ENCODE assay signal across 10 cellular contexts in genomic region chr19:45883881-45884681, GRCh38. TPM values are rescaled to one million over a fixed set of nuclear protein-coding genes. Genes with fewer than 3 reads are reported as not detected.
DNase-seq lines count a peak whose midpoint lies in the region; ATAC-seq, FAIRE-seq and TF ChIP-seq lines count a peak whose summit lies in the region.
"Had no signal": no experiment of that assay in that cellular context is flagged by ENCODE, and none has a peak within 500 bp of the region (broad histone marks: within the 10 kb centered on the region; RNA-seq: fewer than 3 reads in every experiment).

No MANE protein-coding gene starts in this region.

- in situ Hi-C loops in GM12878 (cut with MboI) = no loop called here

- H3K4me3 ChIP-seq in HCT116 (replicated peaks in 1 of 2; ENCODE audit: low read depth in 1 of 2, low read length in 2 of 2) = no peak overlapping the region
- 0 out of 2 replicates have a peak overlapping the region, but pooled peaks have one; percentile 49 for H3K4me3 ChIP-seq in GM12878

- peaks cover 18 to 33% (median 22%) of the 10 kb centered on the region in 3 donors for H3K4me1 Mint-ChIP-seq in naive B cell

- CTCF ChIA-PET in HCT116 (lab: Charles Lee) (no interaction called here), GM12878 (lab: Yijun Ruan, JAX) (interaction anchor here (1.2 to 9.1 kb wide), 5 partner anchors 19 to 144 kb away, joined by 3 to 194 read pairs (median 6); partner anchors contain the start of genes FOXA3 and SYMPK)

- 87% methylated on average over 43 of the region's 57 CpGs for WGBS in GM12878 (ENCODE audit: insufficient coverage, insufficient replicate concordance, low lambda C conversion rate, missing lambda C conversion rate)

- H3K9ac ChIP-seq in HCT116 (ENCODE audit: low read length) (no peak overlapping the region), GM12878 (ENCODE audit: control insufficient read depth, insufficient read depth, low read length) (no peak overlapping the region)

- BruUV-seq in HCT116 (replicated peaks; lab: Mats Ljungman, UMichigan) (no TSS peak), GM12878 (replicated peaks; lab: Mats Ljungman, UMichigan) (no TSS peak)

- no peak for TF ChIP-seq EP300 in GM12878 (IDR thresholded peaks at IDR 0.05; ENCODE audit: borderline replicate concordance in 1 of 2, control insufficient read depth in 1 of 2, low read depth in 2 of 2, low read length in 2 of 2)

- peak overlapping the region in 7 of 8 donors; percentile 29 to 88 (median 82) for H3K4me3 Mint-ChIP-seq in naive B cell

- no peaks in the 10 kb centered on the region for H3K36me3 ChIP-seq in HCT116 (ENCODE audit: control insufficient read depth in 1 of 2, insufficient read depth in 2 of 2, low read length in 2 of 2)
- peaks cover 0 to 1% of the 10 kb centered on the region in 2 experiments; a peak in 1 of 4 replicates for H3K36me3 ChIP-seq in GM12878 (ENCODE audit: control insufficient read depth in 2 of 2, insufficient read depth in 2 of 2, low read length in 1 of 2)

- peaks cover 0 to 7% of the 10 kb centered on the region in 2 donors for H3K36me3 Mint-ChIP-seq in naive B cell

- TF ChIP-seq CTCF in 22Rv1 (IDR thresholded peaks at IDR 0.05) (no peak), HCT116 (IDR thresholded peaks at IDR 0.05 in 2 of 3, conservative IDR thresholded peaks at IDR 0.05 in 1 of 3; ENCODE audit: borderline replicate concordance in 1 of 3, insufficient read depth in 1 of 3, low read depth in 2 of 3, low read length in 2 of 3) (no peak), GM12878 (IDR thresholded peaks at IDR 0.05 in 2 of 3, conservative IDR thresholded peaks at IDR 0.05 in 1 of 3; ENCODE audit: control insufficient read depth in 2 of 3, extremely low read depth in 1 of 3, insufficient read depth in 1 of 3, low read depth in 3 of 3, low read length in 3 of 3) (no peak)

- no peak overlapping the region for H2AFZ ChIP-seq in HCT116 (ENCODE audit: low read depth, low read length, poor library complexity, severe bottlenecking)
- no peak overlapping the region for H2AFZ ChIP-seq in GM12878 (ENCODE audit: control insufficient read depth, low read depth, low read length)

- H3K79me2 ChIP-seq in HCT116 (ENCODE audit: insufficient read depth, low read length) (peaks cover 15% of the 10 kb centered on the region), GM12878 (ENCODE audit: control insufficient read depth, insufficient read depth, low read length) (peaks cover 10% of the 10 kb centered on the region)

- TF ChIP-seq POLR2A in HCT116 (IDR thresholded peaks at IDR 0.05; ENCODE audit: borderline replicate concordance, extremely low read depth, insufficient read depth, insufficient read length) (no peak), GM12878 (IDR thresholded peaks at IDR 0.05; ENCODE audit: low read depth, low read length) (peak; percentile 16; the same call in 1 of the 2 replicates)

- no peak overlapping the region for H3K27ac Mint-ChIP-seq in naive B cell

- H3K4me2 ChIP-seq in HCT116 (ENCODE audit: low read length) = peak overlapping the region; percentile 89
- H3K4me2 ChIP-seq in GM12878 (ENCODE audit: control insufficient read depth, insufficient read depth) = peak overlapping the region; percentile 98

- H3K27me3 Mint-ChIP-seq in naive B cell = peaks cover under 1 to 15% (median 3%) of the 10 kb centered on the region in 3 donors

- POLR2A ChIA-PET in HCT116 (lab: Charles Lee) (no interaction called here), GM12878 (lab: Charles Lee) (interaction anchor here (0.6 to 9.0 kb wide), 2 partner anchors 19 to 20 kb away, joined by 3 to 178 read pairs; partner anchors contain the start of genes FOXA3 and SYMPK)

- TF ChIP-seq RAD21 in HCT116 (IDR thresholded peaks at IDR 0.05; ENCODE audit: low read depth) (no peak), GM12878 (IDR thresholded peaks at IDR 0.05; ENCODE audit: insufficient read depth, low read depth, low read length) (no peak)

- no peaks in the 10 kb centered on the region for H3K9me3 Mint-ChIP-seq in naive B cell

- intact Hi-C loops in HCT116 (cut with micrococcal nuclease) (loop anchor here (1.0 kb wide), 2 partner anchors 20 to 67 kb away; partner anchors contain the start of gene FOXA3), GM12878 (cut with micrococcal nuclease; ENCODE audit: unreplicated experiment) (loop anchor here (1.0 kb wide), 1 partner anchor 67 kb away; no protein-coding TSS in a partner anchor)

- H4K20me1 ChIP-seq in HCT116 (ENCODE audit: insufficient read depth) (no peaks in the 10 kb centered on the region), GM12878 (ENCODE audit: control insufficient read depth, insufficient read depth) (no peaks in the 10 kb centered on the region)

- RAD21 ChIA-PET in HCT116 (lab: Charles Lee; ENCODE audit: low non-redundant PET in 1 of 2, low total read pairs in 2 of 2, uncharacterized antibody in 2 of 2, unreplicated experiment in 2 of 2) (no interaction called here), GM12878 (lab: Charles Lee; ENCODE audit: unreplicated experiment) (interaction anchor here (7.6 kb wide), 1 partner anchor 19 kb away, joined by 159 read pairs; the partner anchor contains the start of genes FOXA3 and SYMPK)

- SMC1A ChIA-PET in GM12878 (lab: Charles Lee; ENCODE audit: uncharacterized antibody, unreplicated experiment) = interaction anchor here (0.8 to 6.0 kb wide), 3 partner anchors 17 to 67 kb away, joined by 3 to 98 read pairs (median 9); partner anchors contain the start of genes FOXA3 and SYMPK

- no peaks in the 10 kb centered on the region for H3K9me3 ChIP-seq in HCT116 (ENCODE audit: control insufficient read depth in 1 of 2, insufficient read depth in 1 of 2, low read depth in 1 of 2, low read length in 2 of 2)
- H3K9me3 ChIP-seq in GM12878 (replicated peaks; ENCODE audit: control insufficient read depth, insufficient read depth, low read length) = no peaks in the 10 kb centered on the region

- H3K27ac ChIP-seq in 22Rv1 (peak overlapping the region; percentile 100), HCT116 (ENCODE audit: low read depth, low read length) (peak overlapping the region; percentile 91; the same call in 1 of the 2 replicates), GM12878 (ENCODE audit: control insufficient read depth, insufficient read depth) (no peak overlapping the region)

- H3K4me1 ChIP-seq in HCT116 (ENCODE audit: control insufficient read depth in 1 of 2, insufficient read depth in 2 of 2, low read length in 2 of 2) (peaks cover 21 to 47% of the 10 kb centered on the region in 2 experiments), GM12878 (ENCODE audit: control insufficient read depth, insufficient read depth, low read length) (peaks cover 26% of the 10 kb centered on the region)

- H3K9me2 ChIP-seq in HCT116 (ENCODE audit: insufficient read depth) = no peaks in the 10 kb centered on the region

- H3K27me3 ChIP-seq in HCT116 (ENCODE audit: insufficient read depth, low read length) (no peaks in the 10 kb centered on the region), GM12878 (replicated peaks in 1 of 2; ENCODE audit: control insufficient read depth in 2 of 2, insufficient read depth in 2 of 2, low read length in 1 of 2) (no peaks in the 10 kb centered on the region)

- DNase-seq in HCT116 (ENCODE audit: low read depth, low spot score) (no peak), GM12878 (ENCODE audit: low read depth, low spot score) (no peak), naive B cell (no peak), iPS-NIHi11 (ENCODE audit: low spot score) (no peak), NCI-H2029 (lab: John Stamatoyannopoulos, UW) (no peak), dedifferentiated amniotic fluid mesenchymal stem cell (ENCODE audit: extremely low spot score) (no peak), GM19238 (ENCODE audit: insufficient read length, low spot score) (no peak)

- no peak for ATAC-seq in HCT116
- ATAC-seq in GM12878 = no peak
- no peak for ATAC-seq in naive B cell (ENCODE audit: low read depth in 2 of 2)

- FAIRE-seq in GM12878 (lab: Jason Lieb, UNC) = no peak
- FAIRE-seq: colon, islet of Langerhans had no signal

RNA-seq across cellular contexts. Expression of gene IRF2BP1, which starts 1.9 kb away (rescaled TPM):
- total RNA-seq in HCT116 (2021; ENCODE audit: unreplicated experiment) = 33.9 TPM
- polyA plus RNA-seq in HCT116 (2012) = 18.9 and 19.0 TPM in 2 replicates
- total RNA-seq in GM12878 (2013; cell fraction: nucleolus; rRNA removed) = 15.6 and 16.9 TPM in 2 replicates
- 15.4 and 19.9 TPM in 2 replicates for total RNA-seq in GM12878 (2014; rRNA removed)
- total RNA-seq in GM12878 (2014; rRNA removed; fragmentation: Illumina TruSeq; extraction: Trizol) = 2.1 and 3.0 TPM in 2 replicates
- 23.1 and 24.4 TPM in 2 replicates for total RNA-seq in GM12878 (2021)
- 2.0 TPM for polyA plus RNA-seq in GM12878 (2011; ENCODE audit: low read depth)
- 0.76 and 1.9 TPM in 2 replicates for polyA plus RNA-seq in GM12878 (2011; rRNA removed)
- 3.1 and 6.3 TPM in 2 replicates for polyA plus RNA-seq in GM12878 (2011; cell fraction: cytosol; rRNA removed)
- 8.8 and 10.9 TPM in 2 replicates for polyA plus RNA-seq in GM12878 (2011; cell fraction: nucleus; rRNA removed)
- 5.4 and 7.5 TPM in 2 replicates for polyA plus RNA-seq in GM12878 (2012)
- 0.30 and 2.0 TPM in 2 replicates for polyA plus RNA-seq in GM12878 (2014; fragmentation: Illumina TruSeq; extraction: Trizol)
- under 1 TPM; 0.31 to 0.69 TPM for polyA plus RNA-seq in GM12878 (2014; fragmentation: Nextera tagmentation; extraction: Ambion mirVana)
- polyA plus RNA-seq in GM12878 (2014; rRNA removed) = 12.5 and 14.5 TPM in 2 replicates
- polyA plus RNA-seq in GM12878 (2016; fragmentation: Nextera tagmentation; extraction: Ambion mirVana) = 1 to 10 TPM; 5.8 to 7.9 TPM
- polyA minus RNA-seq in GM12878 (2011; rRNA and poly(A)+ RNA removed) = 2.2 and 5.3 TPM in 2 replicates
- polyA minus RNA-seq in GM12878 (2011; cell fraction: cytosol; rRNA and poly(A)+ RNA removed) = 5.0 and 5.5 TPM in 2 replicates
- 10.6 and 15.7 TPM in 2 replicates for polyA minus RNA-seq in GM12878 (2011; cell fraction: nucleus; rRNA and poly(A)+ RNA removed)
- polyA plus RNA-seq in naive B cell (ENCODE audit: low read depth in 6 of 6) = 10 to 100 TPM in 1 of 6 donors, 1 to 10 TPM in 5; 3.1 to 10.1 (median 5.9) TPM

RNA-seq across cellular contexts. Expression of gene MYPOP, which starts 18.3 kb away (rescaled TPM):
- 10.8 TPM for total RNA-seq in HCT116 (2021; ENCODE audit: unreplicated experiment)
- polyA plus RNA-seq in HCT116 (2012) = 4.9 and 5.7 TPM in 2 replicates
- total RNA-seq in GM12878 (2013; cell fraction: nucleolus; rRNA removed) = 4.3 and 5.0 TPM in 2 replicates
- 1.7 and 2.1 TPM in 2 replicates for total RNA-seq in GM12878 (2014; rRNA removed)
- 1.1 and 1.2 TPM in 2 replicates for total RNA-seq in GM12878 (2014; rRNA removed; fragmentation: Illumina TruSeq; extraction: Trizol)
- 9.4 TPM in 2 replicates for total RNA-seq in GM12878 (2021)
- polyA plus RNA-seq in GM12878 (2011; ENCODE audit: low read depth) = 0.52 TPM
- 0.52 and 1.1 TPM in 2 replicates for polyA plus RNA-seq in GM12878 (2011; rRNA removed)
- 2.0 and 2.4 TPM in 2 replicates for polyA plus RNA-seq in GM12878 (2011; cell fraction: cytosol; rRNA removed)
- polyA plus RNA-seq in GM12878 (2011; cell fraction: nucleus; rRNA removed) = 4.4 and 5.6 TPM in 2 replicates
- 3.8 and 4.8 TPM in 2 replicates for polyA plus RNA-seq in GM12878 (2012)
- polyA plus RNA-seq in GM12878 (2014; fragmentation: Illumina TruSeq; extraction: Trizol) = 0.92 and 2.3 TPM in 2 replicates
- 1 to 10 TPM in 1 of 2 experiments, under 1 TPM in 1; 0.47 to 1.7 TPM for polyA plus RNA-seq in GM12878 (2014; fragmentation: Nextera tagmentation; extraction: Ambion mirVana)
- polyA plus RNA-seq in GM12878 (2014; rRNA removed) = 4.6 and 5.8 TPM in 2 replicates
- polyA plus RNA-seq in GM12878 (2016; fragmentation: Nextera tagmentation; extraction: Ambion mirVana) = 1 to 10 TPM in 1 of 2 experiments, under 1 TPM in 1; 0.70 to 1.1 TPM
- polyA minus RNA-seq in GM12878 (2011; rRNA and poly(A)+ RNA removed) = 0.44 and 0.46 TPM in 2 replicates
- 1.2 TPM in 2 replicates for polyA minus RNA-seq in GM12878 (2011; cell fraction: cytosol; rRNA and poly(A)+ RNA removed)
- 1.2 and 2.5 TPM in 2 replicates for polyA minus RNA-seq in GM12878 (2011; cell fraction: nucleus; rRNA and poly(A)+ RNA removed)
- polyA plus RNA-seq in naive B cell (ENCODE audit: low read depth in 6 of 6) = under 1 TPM in 4 of 6 donors, not detected in 2; 0.15 to 0.30 (median 0.28) TPM

RNA-seq across cellular contexts. Expression of gene FOXA3, which starts 20.0 kb away (rescaled TPM):
- total RNA-seq in HCT116 (2021; ENCODE audit: unreplicated experiment) (5.8 TPM), GM12878 (2014; rRNA removed) (0.11 TPM in 2 replicates), GM12878 (2014; rRNA removed; fragmentation: Illumina TruSeq; extraction: Trizol) (0.09 TPM in 1 of 2 replicates, not detected in the other), GM12878 (2021) (0.31 TPM in 1 of 2 replicates, not detected in the other)
- polyA plus RNA-seq in HCT116 (2012) = 6.5 and 7.2 TPM in 2 replicates
- 0.44 TPM in 1 of 2 replicates, not detected in the other for total RNA-seq in GM12878 (2013; cell fraction: nucleolus; rRNA removed)
- not detected for polyA plus RNA-seq in GM12878 (2011; ENCODE audit: low read depth)
- polyA plus RNA-seq in GM12878 (2011; rRNA removed) (0.65 and 0.83 TPM in 2 replicates), GM12878 (2014; fragmentation: Illumina TruSeq; extraction: Trizol) (not detected in 2 replicates), GM12878 (2014; fragmentation: Nextera tagmentation; extraction: Ambion mirVana) (under 1 TPM in 1 of 2 experiments, not detected in 1; 0.04 TPM), GM12878 (2014; rRNA removed) (0.05 TPM in 2 replicates), GM12878 (2016; fragmentation: Nextera tagmentation; extraction: Ambion mirVana) (not detected), naive B cell (ENCODE audit: low read depth in 6 of 6) (not detected)
- 0.60 and 1.1 TPM in 2 replicates for polyA plus RNA-seq in GM12878 (2011; cell fraction: cytosol; rRNA removed)
- polyA plus RNA-seq in GM12878 (2011; cell fraction: nucleus; rRNA removed) = 0.37 and 0.78 TPM in 2 replicates
- polyA plus RNA-seq in GM12878 (2012) = 0.18 TPM in 1 of 2 replicates, not detected in the other
- polyA minus RNA-seq in GM12878 (2011; rRNA and poly(A)+ RNA removed) = 0.51 and 0.93 TPM in 2 replicates
- polyA minus RNA-seq in GM12878 (2011; cell fraction: cytosol; rRNA and poly(A)+ RNA removed) = 0.62 TPM in 1 of 2 replicates, not detected in the other
- polyA minus RNA-seq in GM12878 (2011; cell fraction: nucleus; rRNA and poly(A)+ RNA removed) = 0.67 TPM in 1 of 2 replicates, not detected in the other

RNA-seq across cellular contexts. Expression of gene SYMPK, which starts 21.1 kb away (rescaled TPM):
- total RNA-seq in HCT116 (2021; ENCODE audit: unreplicated experiment) (117 TPM), GM12878 (2014; rRNA removed) (41.3 and 51.1 TPM in 2 replicates), GM12878 (2014; rRNA removed; fragmentation: Illumina TruSeq; extraction: Trizol) (30.3 and 33.9 TPM in 2 replicates), GM12878 (2021) (107 and 109 TPM in 2 replicates)
- polyA plus RNA-seq in HCT116 (2012) = 97.3 and 102 TPM in 2 replicates
- 125 and 148 TPM in 2 replicates for total RNA-seq in GM12878 (2013; cell fraction: nucleolus; rRNA removed)
- 39.2 TPM for polyA plus RNA-seq in GM12878 (2011; ENCODE audit: low read depth)
- polyA plus RNA-seq in GM12878 (2011; rRNA removed) (65.6 and 105 TPM in 2 replicates), GM12878 (2014; fragmentation: Illumina TruSeq; extraction: Trizol) (46.5 and 72.4 TPM in 2 replicates), GM12878 (2014; fragmentation: Nextera tagmentation; extraction: Ambion mirVana) (under 1 TPM; 0.49 to 0.79 TPM), GM12878 (2014; rRNA removed) (88.0 and 99.6 TPM in 2 replicates), GM12878 (2016; fragmentation: Nextera tagmentation; extraction: Ambion mirVana) (10 to 100 TPM; 30.4 to 30.8 TPM), naive B cell (ENCODE audit: low read depth in 6 of 6) (10 to 100 TPM in 2 of 6 donors, 1 to 10 TPM in 4; 6.3 to 24.3 (median 9.0) TPM)
- 89.6 and 90.4 TPM in 2 replicates for polyA plus RNA-seq in GM12878 (2011; cell fraction: cytosol; rRNA removed)
- polyA plus RNA-seq in GM12878 (2011; cell fraction: nucleus; rRNA removed) = 259 and 261 TPM in 2 replicates
- 59.8 and 68.6 TPM in 2 replicates for polyA plus RNA-seq in GM12878 (2012)
- polyA minus RNA-seq in GM12878 (2011; rRNA and poly(A)+ RNA removed) = 126 and 141 TPM in 2 replicates
- polyA minus RNA-seq in GM12878 (2011; cell fraction: cytosol; rRNA and poly(A)+ RNA removed) = 41.4 and 56.8 TPM in 2 replicates
- 34.8 and 61.6 TPM in 2 replicates for polyA minus RNA-seq in GM12878 (2011; cell fraction: nucleus; rRNA and poly(A)+ RNA removed)

RNA-seq across cellular contexts. Expression of gene NANOS2, which starts 30.5 kb away (rescaled TPM):
- total RNA-seq in HCT116 (2021; ENCODE audit: unreplicated experiment) (not detected), GM12878 (2014; rRNA removed) (not detected in 2 replicates), GM12878 (2014; rRNA removed; fragmentation: Illumina TruSeq; extraction: Trizol) (not detected in 2 replicates), GM12878 (2021) (not detected in 2 replicates)
- polyA plus RNA-seq in HCT116 (2012) = not detected in 2 replicates
- not detected in 2 replicates for total RNA-seq in GM12878 (2013; cell fraction: nucleolus; rRNA removed)
- polyA plus RNA-seq in GM12878 (2011; ENCODE audit: low read depth) = not detected
- polyA plus RNA-seq in GM12878 (2011; rRNA removed) (not detected in 2 replicates), GM12878 (2014; fragmentation: Illumina TruSeq; extraction: Trizol) (not detected in 2 replicates), GM12878 (2014; fragmentation: Nextera tagmentation; extraction: Ambion mirVana) (not detected), GM12878 (2014; rRNA removed) (0.04 TPM in 1 of 2 replicates, not detected in the other), GM12878 (2016; fragmentation: Nextera tagmentation; extraction: Ambion mirVana) (not detected), naive B cell (ENCODE audit: low read depth in 6 of 6) (not detected)
- not detected in 2 replicates for polyA plus RNA-seq in GM12878 (2011; cell fraction: cytosol; rRNA removed)
- polyA plus RNA-seq in GM12878 (2011; cell fraction: nucleus; rRNA removed) = not detected in 2 replicates
- polyA plus RNA-seq in GM12878 (2012) = not detected in 2 replicates
- polyA minus RNA-seq in GM12878 (2011; rRNA and poly(A)+ RNA removed) = not detected in 2 replicates
- not detected in 2 replicates for polyA minus RNA-seq in GM12878 (2011; cell fraction: cytosol; rRNA and poly(A)+ RNA removed)
- not detected in 2 replicates for polyA minus RNA-seq in GM12878 (2011; cell fraction: nucleus; rRNA and poly(A)+ RNA removed)
